Comparison of ENCODE assay signal across 9 cellular contexts in genomic region chr20:38685853-38686473, GRCh38. TPM values are rescaled to one million over a fixed set of nuclear protein-coding genes. Genes with fewer than 3 reads are reported as not detected.
DNase-seq lines count a peak whose midpoint lies in the region; ATAC-seq and TF ChIP-seq lines count a peak whose summit lies in the region.
"Had no signal": no experiment of that assay in that cellular context is flagged by ENCODE, and none has a peak within 500 bp of the region (broad histone marks: within the 10 kb centered on the region; RNA-seq: fewer than 3 reads in every experiment).

No MANE protein-coding gene starts in this region.

- DNase-seq in GM10248 (ENCODE audit: extremely low spot score) (peak; percentile 41), NCI-H146 treated with DMSO at 0.1 percent for 48 hours (lab: John Stamatoyannopoulos, UW; ENCODE audit: unreplicated experiment) (peak; percentile 39), left colon (peak in 1 of 2 donors; percentile 56), cortex of kidney (lab: John Stamatoyannopoulos, UW) (no peak)
- peak; percentile 59 for DNase-seq in activated naive CD8-positive, alpha-beta T cell treated with anti-CD3 and anti-CD28 coated beads, Interleukin-2, amount 50 U/mL, for 24 hours

- POLR2A ChIA-PET in GM10248 (lab: Yijun Ruan, JAX) = no interaction called here

- no peak for TF ChIP-seq CTCF in GM10248 (IDR thresholded peaks at IDR 0.05; ENCODE audit: control extremely low read depth, extremely low read depth, low read depth, missing control alignments)

- H3K4me3 Mint-ChIP-seq in activated naive CD8-positive, alpha-beta T cell treated with anti-CD3 and anti-CD28 coated beads, Interleukin-2, amount 50 U/mL, for 24 hours = no peak overlapping the region

- no peak overlapping the region for H3K27ac Mint-ChIP-seq in activated naive CD8-positive, alpha-beta T cell treated with anti-CD3 and anti-CD28 coated beads, Interleukin-2, amount 50 U/mL, for 24 hours

- peaks cover 44% of the 10 kb centered on the region for H3K27me3 Mint-ChIP-seq in activated naive CD8-positive, alpha-beta T cell treated with anti-CD3 and anti-CD28 coated beads, Interleukin-2, amount 50 U/mL, for 24 hours

- no peaks in the 10 kb centered on the region for H3K4me1 Mint-ChIP-seq in activated naive CD8-positive, alpha-beta T cell treated with anti-CD3 and anti-CD28 coated beads, Interleukin-2, amount 50 U/mL, for 24 hours

- CTCF ChIA-PET in GM10248 (lab: Yijun Ruan, JAX) = interaction anchor here (1.0 to 1.2 kb wide), 4 partner anchors 10 to 52 kb away, joined by 3 to 7 read pairs (median 4); no protein-coding TSS in a partner anchor

- no peaks in the 10 kb centered on the region for H3K36me3 Mint-ChIP-seq in activated naive CD8-positive, alpha-beta T cell treated with anti-CD3 and anti-CD28 coated beads, Interleukin-2, amount 50 U/mL, for 24 hours (ENCODE audit: low read depth)
- H3K36me3 Mint-ChIP-seq: brain had no signal

- ATAC-seq in activated naive CD8-positive, alpha-beta T cell treated with anti-CD3 and anti-CD28 coated beads, Interleukin-2, amount 50 U/mL, for 24 hours = no peak
- peak; percentile 39 for ATAC-seq in left colon
- ATAC-seq in GM18511 (IDR thresholded peaks at IDR 0.05; ENCODE audit: unreplicated experiment) = no peak
- ATAC-seq in HG03097 (IDR thresholded peaks at IDR 0.05; ENCODE audit: low FRiP score, unreplicated experiment) = no peak
- no peak for ATAC-seq in GM18867 (IDR thresholded peaks at IDR 0.05; ENCODE audit: unreplicated experiment)

- intact Hi-C loops in left colon (cut with DNase I, micrococcal nuclease) = no loop called here

- peaks cover 6% of the 10 kb centered on the region for H3K9me3 Mint-ChIP-seq in activated naive CD8-positive, alpha-beta T cell treated with anti-CD3 and anti-CD28 coated beads, Interleukin-2, amount 50 U/mL, for 24 hours

RNA-seq across cellular contexts. Expression of gene SLC32A1, which starts 38.3 kb away (rescaled TPM):
- total RNA-seq in left colon = under 1 TPM; 0.09 to 0.20 TPM
